ENCODE assay signal across 8 cellular contexts in the genomic region with DNA sequence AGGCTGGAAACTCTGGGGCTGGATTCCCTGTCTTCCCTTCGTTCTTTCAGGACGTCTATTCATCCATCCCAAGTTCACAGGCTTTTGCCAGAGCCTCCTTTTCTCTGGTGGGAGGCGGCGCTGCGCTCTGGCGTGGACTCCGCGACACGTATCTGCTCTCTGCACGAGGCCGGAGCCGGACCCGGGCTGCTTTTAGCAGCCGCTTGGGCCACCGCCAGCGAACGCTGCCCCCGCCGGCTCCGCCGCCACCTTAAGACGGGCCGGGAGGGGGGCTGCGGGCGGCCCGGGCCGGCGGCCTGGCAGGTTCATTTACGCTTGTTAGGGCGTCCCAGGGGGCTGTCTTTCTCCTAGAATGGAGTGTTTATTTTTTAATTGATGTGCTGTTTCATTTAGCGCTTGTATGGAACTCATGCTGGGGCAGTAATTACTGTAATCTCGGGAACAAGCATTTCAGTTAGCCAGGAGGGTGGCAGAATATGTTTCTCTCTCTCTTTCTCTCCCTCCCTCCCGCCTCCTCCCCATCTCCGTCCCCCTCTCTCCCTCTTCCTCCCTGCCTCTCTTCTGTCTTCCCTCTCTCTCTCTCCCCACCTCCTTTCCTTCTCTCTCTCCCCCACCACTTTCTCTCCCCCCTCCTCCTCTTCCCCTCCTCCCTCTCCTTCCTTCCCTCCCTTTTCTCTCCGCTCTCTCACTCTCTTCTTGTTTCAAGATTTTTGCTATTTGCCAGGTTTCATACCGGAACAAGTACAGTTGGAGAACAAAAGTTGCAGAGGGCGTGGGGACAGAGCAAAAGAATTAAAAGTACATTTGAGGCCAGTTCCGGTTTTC. TPM values are rescaled to one million over a fixed set of nuclear protein-coding genes. Genes with fewer than 3 reads are reported as not detected.
A peak's percentile ranks its signal among the peaks of the same experiment; 100 is the strongest.
DNase-seq lines count a peak whose midpoint lies in the region; ATAC-seq, FAIRE-seq and TF ChIP-seq lines count a peak whose summit lies in the region.

No MANE protein-coding gene starts in this region.

- TF ChIP-seq EP300 in HepG2 (IDR thresholded peaks at IDR 0.05; ENCODE audit: low read depth in 2 of 2, low read length in 2 of 2) (no peak), HepG2 (CRISPR knock-in tag; IDR thresholded peaks at IDR 0.05; ENCODE audit: borderline replicate concordance) (no peak)

- TF ChIP-seq RAD21 in HepG2 (CRISPR knock-in tag; IDR thresholded peaks at IDR 0.05), result no peak

- peaks cover 9 to 36% (median 22%) of the 10 kb centered on the region in 3 donors for H3K4me1 Mint-ChIP-seq in T-cell
- H3K4me1 Mint-ChIP-seq in stimulated activated memory B cell treated with anti-CD40 and anti-IgM and Interleukin-4, amounts not matched to agents 10 μg/mL and 1 μg/mL and 100 μg/mL, for 72 hours, result peaks cover 30% of the 10 kb centered on the region

- DNase-seq in AG08396 (ENCODE audit: low spot score), result peak; percentile 72
- DNase-seq in T-cell, result peak in 1 of 34 experiments; percentile 7
- DNase-seq in HepG2 (ENCODE audit: low spot score), result no peak

- peak overlapping the region; percentile 75 to 88 (median 83) for H3K4me3 Mint-ChIP-seq in T-cell
- peak overlapping the region; percentile 93 for H3K4me3 Mint-ChIP-seq in stimulated activated memory B cell treated with anti-CD40 and anti-IgM and Interleukin-4, amounts not matched to agents 10 μg/mL and 1 μg/mL and 100 μg/mL, for 72 hours

- peak overlapping the region; percentile 90 for H3K27ac ChIP-seq in HEK293 (ENCODE audit: extremely low read depth, low read depth, low read length)
- H3K27ac ChIP-seq in duodenal mucosa (ENCODE audit: low read depth, low read length), result no peak overlapping the region
- H3K27ac ChIP-seq in HepG2 (ENCODE audit: extremely low read length, insufficient read depth, low read length), result no peak overlapping the region

- H4K20me1 ChIP-seq in HepG2 (ENCODE audit: insufficient read depth, low read length), result no peaks in the 10 kb centered on the region

- no peak overlapping the region for H3K9ac ChIP-seq in duodenal mucosa (ENCODE audit: low read depth in 1 of 2, low read length in 2 of 2)
- no peak overlapping the region for H3K9ac ChIP-seq in HepG2 (ENCODE audit: insufficient read depth, low read depth, low read length)

- peaks cover 4 to 25% of the 10 kb centered on the region in 2 donors for H3K27me3 Mint-ChIP-seq in T-cell
- H3K27me3 Mint-ChIP-seq in stimulated activated memory B cell treated with anti-CD40 and anti-IgM and Interleukin-4, amounts not matched to agents 10 μg/mL and 1 μg/mL and 100 μg/mL, for 72 hours, result peaks cover 25% of the 10 kb centered on the region

- peaks cover 0 to 6% of the 10 kb centered on the region in 2 experiments; a peak in 1 of 3 replicates for H3K36me3 ChIP-seq in HEK293 (ENCODE audit: control insufficient read depth in 2 of 2, insufficient read depth in 1 of 2, low read length in 2 of 2)
- no peaks in the 10 kb centered on the region for H3K36me3 ChIP-seq in duodenal mucosa (ENCODE audit: control insufficient read depth in 1 of 2, insufficient read depth in 2 of 2, low read length in 2 of 2)
- no peaks in the 10 kb centered on the region for H3K36me3 ChIP-seq in HepG2 (replicated peaks in 1 of 2; ENCODE audit: control insufficient read depth in 1 of 2, insufficient read depth in 2 of 2, low read length in 2 of 2)

- H3K9me3 ChIP-seq in HEK293 (ENCODE audit: control insufficient read depth, insufficient read depth, low read depth, low read length) (no peaks in the 10 kb centered on the region), duodenal mucosa (ENCODE audit: control insufficient read depth in 1 of 2, low read length in 2 of 2) (no peaks in the 10 kb centered on the region), HepG2 (ENCODE audit: low read length) (no peaks in the 10 kb centered on the region)

- ATAC-seq in T-cell (replicated peaks in 1 of 4) (no peak), HepG2 (peak; percentile 2; the same call in 1 of the 3 replicates), GM21737 (IDR thresholded peaks at IDR 0.05; ENCODE audit: unreplicated experiment) (no peak), HG02623 (IDR thresholded peaks at IDR 0.05; ENCODE audit: unreplicated experiment) (no peak)
- no peak for ATAC-seq in stimulated activated memory B cell treated with anti-CD40 and anti-IgM and Interleukin-4, amounts not matched to agents 10 μg/mL and 1 μg/mL and 100 μg/mL, for 72 hours

- peaks cover 6% of the 10 kb centered on the region for H3K4me1 ChIP-seq in HEK293 (ENCODE audit: control insufficient read depth, insufficient read depth, low read length)
- H3K4me1 ChIP-seq in duodenal mucosa (ENCODE audit: control insufficient read depth in 1 of 2, insufficient read depth in 2 of 2, low read length in 2 of 2), result peaks cover 9 to 33% of the 10 kb centered on the region in 2 donors
- peaks cover 20% of the 10 kb centered on the region for H3K4me1 ChIP-seq in HepG2 (ENCODE audit: insufficient read depth, low read length)

- CTCF ChIA-PET in HEK293 (lab: Yijun Ruan, JAX) (interaction anchor here (0.7 to 1.4 kb wide), 2 partner anchors 8 to 117 kb away, joined by 4 to 5 read pairs; no protein-coding TSS in a partner anchor), T-cell (lab: Charles Lee) (interaction anchor here (0.7 to 1.5 kb wide), 2 partner anchors 8 kb away, joined by 5 read pairs; no protein-coding TSS in a partner anchor), HepG2 (lab: Yijun Ruan, JAX; ENCODE audit: low intra/inter-chr PET ratio, low total read pairs) (no interaction called here)

- no peak for FAIRE-seq in HepG2 (lab: Jason Lieb, UNC)

- no peak for TF ChIP-seq POLR2A in HepG2 (IDR thresholded peaks at IDR 0.05; ENCODE audit: insufficient read depth in 1 of 2, low read depth in 2 of 2, low read length in 2 of 2)

- intact Hi-C loops in HepG2 (cut with micrococcal nuclease; ENCODE audit: unreplicated experiment), result loop anchor here (2.0 to 5.0 kb wide), 2 partner anchors 44 to 137 kb away; no protein-coding TSS in a partner anchor

- no TSS peak for BruUV-seq in HepG2 (replicated peaks; lab: Mats Ljungman, UMichigan)

- H3K9me3 Mint-ChIP-seq in T-cell, result no peaks in the 10 kb centered on the region
- H3K9me3 Mint-ChIP-seq in stimulated activated memory B cell treated with anti-CD40 and anti-IgM and Interleukin-4, amounts not matched to agents 10 μg/mL and 1 μg/mL and 100 μg/mL, for 72 hours, result no peaks in the 10 kb centered on the region

- H3K4me2 ChIP-seq in HepG2 (ENCODE audit: low read depth, low read length), result peak overlapping the region; percentile 78; the same call in 1 of the 2 replicates

- WGBS in HepG2 (ENCODE audit: low lambda C conversion rate), result 16% methylated on average over 10 of the region's 38 CpGs

- H3K36me3 Mint-ChIP-seq in T-cell, result no peaks in the 10 kb centered on the region
- H3K36me3 Mint-ChIP-seq in stimulated activated memory B cell treated with anti-CD40 and anti-IgM and Interleukin-4, amounts not matched to agents 10 μg/mL and 1 μg/mL and 100 μg/mL, for 72 hours, result no peaks in the 10 kb centered on the region

- H3K79me2 ChIP-seq in HepG2 (ENCODE audit: insufficient read depth, low read length), result no peaks in the 10 kb centered on the region

- in situ Hi-C loops in HepG2 (cut with HindIII; ENCODE audit: extremely low pct_ligation_motif_present, low pct_unique_long_range_greater_than_20kb), result loop anchor here (10.0 kb wide), 1 partner anchor 141 kb away; no protein-coding TSS in a partner anchor

- H3K27ac Mint-ChIP-seq in T-cell, result no peak overlapping the region
- peak overlapping the region; percentile 40 for H3K27ac Mint-ChIP-seq in stimulated activated memory B cell treated with anti-CD40 and anti-IgM and Interleukin-4, amounts not matched to agents 10 μg/mL and 1 μg/mL and 100 μg/mL, for 72 hours

- H2AFZ ChIP-seq in HepG2 (ENCODE audit: low read length), result no peak overlapping the region

- H3K27me3 ChIP-seq in duodenal mucosa (ENCODE audit: control insufficient read depth in 1 of 2, insufficient read depth in 2 of 2, low read length in 2 of 2) (peaks cover 24 to 37% of the 10 kb centered on the region in 2 donors), HepG2 (ENCODE audit: control insufficient read depth in 1 of 2, insufficient read depth in 2 of 2, low read length in 2 of 2) (peaks cover 6 to 30% of the 10 kb centered on the region in 2 experiments)

- peak overlapping the region; percentile 60 for H3K4me3 ChIP-seq in HEK293 (ENCODE audit: low read depth, low read length)
- H3K4me3 ChIP-seq in duodenal mucosa (ENCODE audit: low read depth in 1 of 2, low read length in 2 of 2), result peak overlapping the region; percentile 70 to 82
- peak overlapping the region in 2 of 3 experiments; percentile 51 to 68; a peak in 2 of 6 replicates for H3K4me3 ChIP-seq in HepG2 (replicated peaks in 1 of 3; ENCODE audit: insufficient read depth in 1 of 3, low read depth in 2 of 3, low read length in 3 of 3)

- TF ChIP-seq CTCF in HEK293 (tag by site-specific recombination; IDR thresholded peaks at IDR 0.05), result 0 out of 2 replicates have a peak, but pooled peaks have one; percentile 8
- TF ChIP-seq CTCF in HepG2 (CRISPR knock-in tag; IDR thresholded peaks at IDR 0.05), result no peak

- POLR2A ChIA-PET in HEK293 (lab: Yijun Ruan, JAX), result interaction anchor here (0.8 kb wide), 1 partner anchor 1852 kb away, joined by 11 read pairs; no protein-coding TSS in a partner anchor
- POLR2A ChIA-PET in T-cell (lab: Charles Lee), result no interaction called here
- POLR2A ChIA-PET in HepG2 (lab: Yijun Ruan, JAX), result no interaction called here

RNA-seq across cellular contexts. Expression of gene FZD8, which starts 1.3 kb away (rescaled TPM):
- 1 to 10 TPM in 3 of 5 donors, under 1 TPM in 2; 0.63 to 1.8 (median 1.2) TPM for total RNA-seq in T-cell
- total RNA-seq in HepG2 (2016; rRNA removed; fragmentation: Illumina TruSeq; extraction: Trizol), result 0.07 TPM in 1 of 2 replicates, not detected in the other
- total RNA-seq in HepG2 (2016; cell fraction: cytosol; rRNA removed; fragmentation: Illumina TruSeq; extraction: Trizol; ENCODE audit: low read depth), result not detected in 2 replicates
- total RNA-seq in HepG2 (2016; cell fraction: insoluble cytoplasmic fraction; rRNA removed; fragmentation: Illumina TruSeq; extraction: Trizol), result 0.09 TPM in 1 of 2 replicates, not detected in the other
- total RNA-seq in HepG2 (2016; cell fraction: membrane; rRNA removed; fragmentation: Illumina TruSeq; extraction: Trizol), result 0.03 TPM in 2 replicates
- 0.09 and 0.16 TPM in 2 replicates for total RNA-seq in HepG2 (2016; cell fraction: nucleus; rRNA removed; fragmentation: Illumina TruSeq; extraction: Trizol)
- 0.03 and 0.05 TPM in 2 replicates for polyA plus RNA-seq in HepG2 (2011; rRNA removed)
- 0.01 TPM in 2 replicates for polyA plus RNA-seq in HepG2 (2011; cell fraction: cytosol; rRNA removed)
- polyA plus RNA-seq in HepG2 (2011; cell fraction: nucleus; rRNA removed), result 0.05 and 0.09 TPM in 2 replicates
- polyA plus RNA-seq in HepG2 (2012), result not detected in 2 replicates
- polyA plus RNA-seq in HepG2 (2016; cell fraction: cytosol; fragmentation: Illumina TruSeq; extraction: Trizol; ENCODE audit: low read depth), result not detected in 2 replicates
- polyA plus RNA-seq in HepG2 (2016; cell fraction: insoluble cytoplasmic fraction; fragmentation: Illumina TruSeq; extraction: Trizol; ENCODE audit: low read depth), result not detected in 2 replicates
- not detected in 2 replicates for polyA plus RNA-seq in HepG2 (2016; cell fraction: membrane; fragmentation: Illumina TruSeq; extraction: Trizol; ENCODE audit: low read depth)
- polyA plus RNA-seq in HepG2 (2016; cell fraction: nucleus; fragmentation: Illumina TruSeq; extraction: Trizol; ENCODE audit: insufficient read depth, low read depth), result 0.21 TPM in 1 of 2 replicates, not detected in the other
- 3.8 TPM in 1 of 2 replicates, not detected in the other for polyA minus RNA-seq in HepG2 (2011; rRNA and poly(A)+ RNA removed; ENCODE audit: low replicate concordance)
- 0.10 TPM in 1 of 2 replicates, not detected in the other for polyA minus RNA-seq in HepG2 (2011; cell fraction: cytosol; rRNA and poly(A)+ RNA removed)
- not detected in 2 replicates for polyA minus RNA-seq in HepG2 (2011; cell fraction: nucleus; rRNA and poly(A)+ RNA removed)

RNA-seq across cellular contexts. Expression of gene GJD4, which starts 38.2 kb away (rescaled TPM):
- not detected for total RNA-seq in T-cell
- total RNA-seq in HepG2 (2016; rRNA removed; fragmentation: Illumina TruSeq; extraction: Trizol), result not detected in 2 replicates
- total RNA-seq in HepG2 (2016; cell fraction: cytosol; rRNA removed; fragmentation: Illumina TruSeq; extraction: Trizol; ENCODE audit: low read depth), result not detected in 2 replicates
- not detected in 2 replicates for total RNA-seq in HepG2 (2016; cell fraction: insoluble cytoplasmic fraction; rRNA removed; fragmentation: Illumina TruSeq; extraction: Trizol)
- total RNA-seq in HepG2 (2016; cell fraction: membrane; rRNA removed; fragmentation: Illumina TruSeq; extraction: Trizol), result not detected in 2 replicates
- total RNA-seq in HepG2 (2016; cell fraction: nucleus; rRNA removed; fragmentation: Illumina TruSeq; extraction: Trizol), result not detected in 2 replicates
- not detected in 2 replicates for polyA plus RNA-seq in HepG2 (2011; rRNA removed)
- not detected in 2 replicates for polyA plus RNA-seq in HepG2 (2011; cell fraction: cytosol; rRNA removed)
- polyA plus RNA-seq in HepG2 (2011; cell fraction: nucleus; rRNA removed), result not detected in 2 replicates
- polyA plus RNA-seq in HepG2 (2012), result not detected in 2 replicates
- not detected in 2 replicates for polyA plus RNA-seq in HepG2 (2016; cell fraction: cytosol; fragmentation: Illumina TruSeq; extraction: Trizol; ENCODE audit: low read depth)
- not detected in 2 replicates for polyA plus RNA-seq in HepG2 (2016; cell fraction: insoluble cytoplasmic fraction; fragmentation: Illumina TruSeq; extraction: Trizol; ENCODE audit: low read depth)
- polyA plus RNA-seq in HepG2 (2016; cell fraction: membrane; fragmentation: Illumina TruSeq; extraction: Trizol; ENCODE audit: low read depth), result not detected in 2 replicates
- not detected in 2 replicates for polyA plus RNA-seq in HepG2 (2016; cell fraction: nucleus; fragmentation: Illumina TruSeq; extraction: Trizol; ENCODE audit: insufficient read depth, low read depth)
- not detected in 2 replicates for polyA minus RNA-seq in HepG2 (2011; rRNA and poly(A)+ RNA removed; ENCODE audit: low replicate concordance)
- polyA minus RNA-seq in HepG2 (2011; cell fraction: cytosol; rRNA and poly(A)+ RNA removed), result not detected in 2 replicates
- polyA minus RNA-seq in HepG2 (2011; cell fraction: nucleus; rRNA and poly(A)+ RNA removed), result not detected in 2 replicates
